5 cellular contexts compared by ENCODE assay signal in the genomic region with DNA sequence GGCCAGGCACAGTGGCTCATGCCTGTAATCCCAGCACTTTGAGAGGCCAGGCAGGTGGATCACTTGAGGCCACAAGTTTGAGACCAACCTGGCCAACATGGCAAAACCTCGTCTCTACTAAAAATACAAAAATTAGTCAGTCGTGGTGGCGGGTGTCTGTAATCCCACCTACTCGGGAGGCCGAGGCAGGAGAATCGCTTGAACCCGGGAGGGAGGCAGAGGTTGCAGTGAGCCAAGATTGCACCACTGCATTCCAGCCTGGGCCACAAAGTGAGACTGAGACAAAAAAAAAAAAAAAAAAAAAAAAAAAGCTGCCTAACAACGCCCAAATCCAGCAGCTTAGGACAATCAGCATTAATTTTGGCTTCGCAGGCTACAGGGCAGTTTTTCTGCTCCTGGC.
A peak's percentile ranks its signal among the peaks of the same experiment; 100 is the strongest.
DNase-seq lines count a peak whose midpoint lies in the region; ATAC-seq and TF ChIP-seq lines count a peak whose summit lies in the region.
"Not testable (repeated sequence)": the region's sequence is repeated elsewhere in the genome, so short reads cannot be mapped to it uniquely, and the experiment has no call there.

No MANE protein-coding gene starts in this region.

- not testable (repeated sequence) for H3K27ac Mint-ChIP-seq in GM23338; stimulated activated naive CD8-positive, alpha-beta T cell treated with anti-CD3 and anti-CD28 coated beads, Interleukin-15, amount 100 ng/mL, for 72 hours
- peak overlapping the region; percentile 92 for H3K27ac Mint-ChIP-seq in WTC11

- H3K4me1 Mint-ChIP-seq in GM23338; WTC11; stimulated activated naive CD8-positive, alpha-beta T cell treated with anti-CD3 and anti-CD28 coated beads, Interleukin-15, amount 100 ng/mL, for 72 hours: not testable (repeated sequence)

- H3K9me3 Mint-ChIP-seq in GM23338; WTC11; stimulated activated naive CD8-positive, alpha-beta T cell treated with anti-CD3 and anti-CD28 coated beads, Interleukin-15, amount 100 ng/mL, for 72 hours: not testable (repeated sequence)

- H3K9me3 ChIP-seq in HCT116 (ENCODE audit: control insufficient read depth in 1 of 2, insufficient read depth in 1 of 2, low read depth in 1 of 2, low read length in 2 of 2): not testable (repeated sequence)

- not testable (repeated sequence) for H3F3A ChIP-seq in GM23338 (replicated peaks; ENCODE audit: low read depth)

- intact Hi-C loops in HCT116 (cut with micrococcal nuclease): not testable (repeated sequence)

- H3K36me3 ChIP-seq in GM23338 (ENCODE audit: insufficient read depth); HCT116 (ENCODE audit: control insufficient read depth in 1 of 2, insufficient read depth in 2 of 2, low read length in 2 of 2): not testable (repeated sequence)

- H3K9ac ChIP-seq in HCT116 (ENCODE audit: low read length): not testable (repeated sequence)

- not testable (repeated sequence) for H3K36me3 Mint-ChIP-seq in GM23338 (ENCODE audit: low read depth); WTC11

- not testable (repeated sequence) for H3K9me2 ChIP-seq in GM23338 (ENCODE audit: insufficient read depth); HCT116 (ENCODE audit: insufficient read depth)

- H3K4me3 ChIP-seq in GM23338; HCT116 (replicated peaks in 1 of 2; ENCODE audit: low read depth in 1 of 2, low read length in 2 of 2): not testable (repeated sequence)

- H3K4me2 ChIP-seq in GM23338; HCT116 (ENCODE audit: low read length): not testable (repeated sequence)

- TSS peak; percentile 81 for BruUV-seq in HCT116 (replicated peaks; lab: Mats Ljungman, UMichigan)

- CTCF ChIA-PET in HCT116 (lab: Charles Lee) (interaction anchor here (0.6 kb wide), 1 partner anchor 1233 kb away, joined by 3 read pairs; no protein-coding TSS in a partner anchor), WTC11 (lab: Charles Lee) (interaction anchor here (0.6 kb wide), 1 partner anchor 67 kb away, joined by 4 read pairs; no protein-coding TSS in a partner anchor)

- H3K27ac ChIP-seq in 22Rv1 (peak overlapping the region; percentile 54), GM23338 (ENCODE audit: low read depth) (0 out of 2 replicates have a peak overlapping the region, but pooled peaks have one; percentile 74)
- not testable (repeated sequence) for H3K27ac ChIP-seq in HCT116 (ENCODE audit: low read depth, low read length)

- not testable (repeated sequence) for TF ChIP-seq RAD21 in HCT116 (IDR thresholded peaks at IDR 0.05; ENCODE audit: low read depth)

- not testable (repeated sequence) for H3K4me1 ChIP-seq in GM23338 (ENCODE audit: insufficient read depth); HCT116 (ENCODE audit: control insufficient read depth in 1 of 2, insufficient read depth in 2 of 2, low read length in 2 of 2)

- not testable (repeated sequence) for TF ChIP-seq POLR2A in HCT116 (IDR thresholded peaks at IDR 0.05; ENCODE audit: borderline replicate concordance, extremely low read depth, insufficient read depth, insufficient read length)

- H3K27me3 Mint-ChIP-seq in GM23338 (ENCODE audit: insufficient read depth, low read depth, poor library complexity); WTC11 (ENCODE audit: low read depth): not testable (repeated sequence)
- H3K27me3 Mint-ChIP-seq in stimulated activated naive CD8-positive, alpha-beta T cell treated with anti-CD3 and anti-CD28 coated beads, Interleukin-15, amount 100 ng/mL, for 72 hours: peaks cover 18% of the 10 kb centered on the region

- POLR2A ChIA-PET in HCT116 (lab: Charles Lee): not testable (repeated sequence)
- POLR2A ChIA-PET in WTC11 (lab: Charles Lee): interaction anchor here (0.7 kb wide), 1 partner anchor 44 kb away, joined by 8 read pairs; no protein-coding TSS in a partner anchor

- DNase-seq in GM23338 (ENCODE audit: low spot score); HCT116 (ENCODE audit: low read depth, low spot score); WTC11 (ENCODE audit: low spot score); stimulated activated naive CD8-positive, alpha-beta T cell treated with anti-CD3 and anti-CD28 coated beads, Interleukin-15, amount 100 ng/mL, for 72 hours: not testable (repeated sequence)

- H3K4me3 Mint-ChIP-seq in GM23338; WTC11; stimulated activated naive CD8-positive, alpha-beta T cell treated with anti-CD3 and anti-CD28 coated beads, Interleukin-15, amount 100 ng/mL, for 72 hours: not testable (repeated sequence)

- RAD21 ChIA-PET in HCT116 (lab: Charles Lee; ENCODE audit: low non-redundant PET in 1 of 2, low total read pairs in 2 of 2, uncharacterized antibody in 2 of 2, unreplicated experiment in 2 of 2): not testable (repeated sequence)

- not testable (repeated sequence) for H3K79me2 ChIP-seq in GM23338 (replicated peaks; ENCODE audit: insufficient read depth); HCT116 (ENCODE audit: insufficient read depth, low read length)

- not testable (repeated sequence) for TF ChIP-seq CTCF in 22Rv1 (IDR thresholded peaks at IDR 0.05); GM23338 (conservative IDR thresholded peaks at IDR 0.05; ENCODE audit: low read depth in 2 of 2); HCT116 (IDR thresholded peaks at IDR 0.05 in 2 of 3, conservative IDR thresholded peaks at IDR 0.05 in 1 of 3; ENCODE audit: borderline replicate concordance in 1 of 3, insufficient read depth in 1 of 3, low read depth in 2 of 3, low read length in 2 of 3); WTC11 (IDR thresholded peaks at IDR 0.05)

- ATAC-seq in GM23338, HCT116, WTC11: not testable (repeated sequence)
- ATAC-seq in stimulated activated naive CD8-positive, alpha-beta T cell treated with anti-CD3 and anti-CD28 coated beads, Interleukin-15, amount 100 ng/mL, for 72 hours: peak; percentile 27

- not testable (repeated sequence) for H4K20me1 ChIP-seq in GM23338 (replicated peaks; ENCODE audit: insufficient read depth); HCT116 (ENCODE audit: insufficient read depth)

- not testable (repeated sequence) for H2AFZ ChIP-seq in GM23338; HCT116 (ENCODE audit: low read depth, low read length, poor library complexity, severe bottlenecking)

- not testable (repeated sequence) for H3K27me3 ChIP-seq in GM23338 (ENCODE audit: insufficient read depth); HCT116 (ENCODE audit: insufficient read depth, low read length)
